8 cellular contexts compared by ENCODE assay signal in the genomic region with DNA sequence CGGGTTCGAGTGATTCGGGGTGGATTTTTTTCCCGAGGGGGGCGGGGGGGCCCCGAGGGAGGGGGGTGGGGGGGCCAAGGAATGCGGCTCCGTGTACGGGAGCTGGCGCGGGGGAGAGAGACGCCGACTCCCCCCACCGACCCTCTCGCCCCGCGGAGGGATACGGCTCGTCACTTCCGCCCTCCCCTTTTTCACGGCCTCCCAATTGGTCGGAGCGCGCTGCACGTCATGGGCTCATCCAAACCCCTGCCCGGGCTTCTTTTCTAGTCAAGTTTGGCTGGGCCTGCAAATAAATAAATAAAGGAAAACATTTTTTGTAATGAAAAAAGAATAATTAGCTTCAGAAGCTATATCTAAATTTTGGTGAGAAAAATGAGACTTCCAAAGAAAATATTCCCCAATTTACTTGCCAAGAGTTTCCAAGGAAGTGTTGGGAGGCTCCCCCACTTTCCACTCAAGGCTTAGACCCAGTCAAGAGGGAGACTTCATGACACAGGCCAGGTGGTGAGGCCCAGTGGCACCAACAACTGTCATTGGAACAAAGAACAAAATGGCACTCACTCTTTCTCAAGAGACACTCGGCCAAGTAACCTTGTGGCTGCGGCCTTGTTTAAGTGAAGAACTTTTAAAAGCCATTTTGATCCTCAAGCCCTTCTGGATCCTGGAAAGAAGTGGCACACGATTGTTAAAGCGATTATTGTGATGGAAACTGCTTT. TPM values are rescaled to one million over a fixed set of nuclear protein-coding genes. Genes with fewer than 3 reads are reported as not detected.
DNase-seq lines count a peak whose midpoint lies in the region; ATAC-seq and TF ChIP-seq lines count a peak whose summit lies in the region.

A gene with protein sequence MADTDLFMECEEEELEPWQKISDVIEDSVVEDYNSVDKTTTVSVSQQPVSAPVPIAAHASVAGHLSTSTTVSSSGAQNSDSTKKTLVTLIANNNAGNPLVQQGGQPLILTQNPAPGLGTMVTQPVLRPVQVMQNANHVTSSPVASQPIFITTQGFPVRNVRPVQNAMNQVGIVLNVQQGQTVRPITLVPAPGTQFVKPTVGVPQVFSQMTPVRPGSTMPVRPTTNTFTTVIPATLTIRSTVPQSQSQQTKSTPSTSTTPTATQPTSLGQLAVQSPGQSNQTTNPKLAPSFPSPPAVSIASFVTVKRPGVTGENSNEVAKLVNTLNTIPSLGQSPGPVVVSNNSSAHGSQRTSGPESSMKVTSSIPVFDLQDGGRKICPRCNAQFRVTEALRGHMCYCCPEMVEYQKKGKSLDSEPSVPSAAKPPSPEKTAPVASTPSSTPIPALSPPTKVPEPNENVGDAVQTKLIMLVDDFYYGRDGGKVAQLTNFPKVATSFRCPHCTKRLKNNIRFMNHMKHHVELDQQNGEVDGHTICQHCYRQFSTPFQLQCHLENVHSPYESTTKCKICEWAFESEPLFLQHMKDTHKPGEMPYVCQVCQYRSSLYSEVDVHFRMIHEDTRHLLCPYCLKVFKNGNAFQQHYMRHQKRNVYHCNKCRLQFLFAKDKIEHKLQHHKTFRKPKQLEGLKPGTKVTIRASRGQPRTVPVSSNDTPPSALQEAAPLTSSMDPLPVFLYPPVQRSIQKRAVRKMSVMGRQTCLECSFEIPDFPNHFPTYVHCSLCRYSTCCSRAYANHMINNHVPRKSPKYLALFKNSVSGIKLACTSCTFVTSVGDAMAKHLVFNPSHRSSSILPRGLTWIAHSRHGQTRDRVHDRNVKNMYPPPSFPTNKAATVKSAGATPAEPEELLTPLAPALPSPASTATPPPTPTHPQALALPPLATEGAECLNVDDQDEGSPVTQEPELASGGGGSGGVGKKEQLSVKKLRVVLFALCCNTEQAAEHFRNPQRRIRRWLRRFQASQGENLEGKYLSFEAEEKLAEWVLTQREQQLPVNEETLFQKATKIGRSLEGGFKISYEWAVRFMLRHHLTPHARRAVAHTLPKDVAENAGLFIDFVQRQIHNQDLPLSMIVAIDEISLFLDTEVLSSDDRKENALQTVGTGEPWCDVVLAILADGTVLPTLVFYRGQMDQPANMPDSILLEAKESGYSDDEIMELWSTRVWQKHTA (N-terminal part only) (minus strand): TSS at position 164 of the 716 bp plus-strand sequence. CDS start 17,290 bp downstream, outside the sequence.

- DNase-seq in AG20443 (ENCODE audit: low spot score) (peak; percentile 98), NCI-H82 (lab: John Stamatoyannopoulos, UW) (peak; percentile 98), dermis blood vessel endothelial cell (peak; percentile 98), left lung (peak; percentile 95 to 96)
- peak; percentile 93 to 95 for DNase-seq in activated CD4-positive, alpha-beta T cell treated with anti-CD3 and anti-CD28 coated beads, Interleukin-2, amount 50 U/mL, for 4 hours
- DNase-seq in stimulated activated CD4-positive, alpha-beta T cell treated with anti-CD3 and anti-CD28 coated beads, Interleukin-2, amount 100 ng/mL, for 4 hours (ENCODE audit: low read depth) = peak; percentile 94

- no peaks in the 10 kb centered on the region for H3K9me3 ChIP-seq in left lung

- no peak for TF ChIP-seq CTCF in left lung (IDR thresholded peaks at IDR 0.05)

- H3K4me3 ChIP-seq in left lung = peak within 1 kb of the TSS; percentile 46 to 66

- peaks cover 4 to 29% of the 10 kb centered on the region in 2 donors for H3K4me1 ChIP-seq in left lung

- peaks cover 0 to 14% of the 10 kb centered on the region in 2 donors for H3K27me3 ChIP-seq in left lung

- no peaks in the 10 kb centered on the region for H3K36me3 ChIP-seq in left lung

- intact Hi-C loops in left lung (cut with DNase I) = no loop called here

- peak; percentile 60 for ATAC-seq in GM19328 (IDR thresholded peaks at IDR 0.05; ENCODE audit: unreplicated experiment)
- peak; percentile 57 for ATAC-seq in HG03571 (IDR thresholded peaks at IDR 0.05; ENCODE audit: unreplicated experiment)
- ATAC-seq in left lung = peak; percentile 94

- H3K27ac ChIP-seq in left lung = peak within 1 kb of the TSS; percentile 96 to 97

RNA-seq across cellular contexts. Expression of the gene that starts here (rescaled TPM):
- total RNA-seq in dermis blood vessel endothelial cell (20.3 and 26.2 TPM in 2 replicates), left lung (10 to 100 TPM; 65.6 to 73.4 TPM)

Comparison
In these comparisons a context has a peak if more than half of its experiments do, and no peak if none do; other contexts are left out.
1. Peak in every context shown above with its lines: DNase-seq, ATAC-seq, H3K4me3 ChIP-seq and H3K27ac ChIP-seq.